Comparison of ENCODE assay signal across 34 cellular contexts in genomic region chr9:84057662-84058061, GRCh38.
"Had no signal": no experiment of that assay in that cellular context is flagged by ENCODE, and none has a peak within 500 bp of the region (broad histone marks: within the 10 kb centered on the region; RNA-seq: fewer than 3 reads in every experiment).

No MANE protein-coding gene starts in this region.

- H3K9me3 ChIP-seq: MG63 had no signal

- H3K27ac ChIP-seq: KMS-11 had no signal

- H3K9ac ChIP-seq: KMS-11 had no signal

- H3K36me3 ChIP-seq: MG63 had no signal

- H3K4me2 ChIP-seq: KMS-11 had no signal

- DNase-seq: Karpas-422, Kasumi-1, MG63, MM.1S, MV-4-11, NCI-H1048, NCI-H1092 treated with DMSO at 0.1 percent for 48 hours, NCI-H1105, NCI-H1105 treated with DMSO at 0.1 percent for 48 hours, NCI-H1417 treated with DMSO at 0.1 percent for 48 hours, NCI-H1436, NCI-H1436 treated with DMSO at 0.1 percent for 48 hours, NCI-H146, NCI-H1694, NCI-H1694 treated with DMSO at 0.1 percent for 48 hours, NCI-H187, NCI-H187 treated with DMSO at 0.1 percent for 48 hours, NCI-H1930, NCI-H2029, NCI-H2029 treated with DMSO at 0.1 percent for 48 hours, NCI-H2081, NCI-H2081 treated with DMSO at 0.1 percent for 48 hours, NCI-H2107, NCI-H2171, NCI-H2171 treated with DMSO at 0.1 percent for 48 hours, NCI-H2227 treated with DMSO at 0.1 percent for 48 hours, NCI-H226, NCI-H345, NCI-H446, NCI-H446 treated with DMSO at 0.1 percent for 48 hours, NCI-H510A, NCI-H510A treated with DMSO at 0.1 percent for 48 hours, NCI-H524 had no signal

- H3K27me3 ChIP-seq: MG63 had no signal

- H3K4me3 ChIP-seq: MG63 had no signal
